In genomic region chr18:48831113-48831759, GRCh38 we compare ENCODE assay signal across 1 cellular context.
A peak's percentile ranks its signal among the peaks of the same experiment; 100 is the strongest.
TF ChIP-seq lines count a peak whose summit lies in the region.

No MANE protein-coding gene starts in this region.

TF ChIP-seq in HEK293, 187 proteins besides CTCF, POLR2A, EP300 and RAD21 (continued from another document):
- TF ChIP-seq ATF2 (tag by site-specific recombination; IDR thresholded peaks at IDR 0.05; ENCODE audit: low read depth) (no peak), ZNF558 (tag by site-specific recombination; IDR thresholded peaks at IDR 0.05) (no peak), ZSCAN18 (tag by site-specific recombination; IDR thresholded peaks at IDR 0.05) (no peak), ZNF548 (tag by site-specific recombination; IDR thresholded peaks at IDR 0.05) (no peak), ZFHX2 (tag by site-specific recombination; conservative IDR thresholded peaks at IDR 0.05) (peak; percentile 62), AEBP2 (tag by site-specific recombination; IDR thresholded peaks at IDR 0.05; ENCODE audit: borderline replicate concordance) (no peak)
